20 cellular contexts compared by ENCODE assay signal in genomic region chr10:49071221-49071761, GRCh38. TPM values are rescaled to one million over a fixed set of nuclear protein-coding genes. Genes with fewer than 3 reads are reported as not detected.
DNase-seq lines count a peak whose midpoint lies in the region; ATAC-seq and TF ChIP-seq lines count a peak whose summit lies in the region.
"Had no signal": no experiment of that assay in that cellular context is flagged by ENCODE, and none has a peak within 500 bp of the region (broad histone marks: within the 10 kb centered on the region; RNA-seq: fewer than 3 reads in every experiment).

No MANE protein-coding gene starts in this region.

- 92 to 95% methylated on average over 4 to 6 of the region's 6 CpGs for whole genome bisulfite sequencing in endodermal cell (ENCODE audit: insufficient coverage in 1 of 2, insufficient read length in 1 of 2), 2 experiments

- peaks cover 30% of the 10 kb centered on the region for H3K27me3 Mint-ChIP-seq in endodermal cell (ENCODE audit: insufficient read depth)
- peaks cover 4% of the 10 kb centered on the region for H3K27me3 Mint-ChIP-seq in activated CD4-positive, alpha-beta memory T cell treated with anti-CD3 and anti-CD28 coated beads for 36 hours

- TF ChIP-seq CTCF in right atrium auricular region (IDR thresholded peaks at IDR 0.05) (no peak), endodermal cell (conservative IDR thresholded peaks at IDR 0.05) (no peak), vagina (IDR thresholded peaks at IDR 0.05) (no peak)

- H3K4me3 Mint-ChIP-seq in endodermal cell = no peak overlapping the region
- no peak overlapping the region for H3K4me3 Mint-ChIP-seq in activated CD4-positive, alpha-beta memory T cell treated with anti-CD3 and anti-CD28 coated beads for 36 hours
- H3K4me3 Mint-ChIP-seq: stimulated activated naive B cell treated with anti-CD40 and anti-IgM and Interleukin-4, amounts not matched to agents 10 μg/mL and 1 μg/mL and 100 μg/mL, for 72 hours had no signal

- H3K4me1 Mint-ChIP-seq in endodermal cell = no peaks in the 10 kb centered on the region
- H3K4me1 Mint-ChIP-seq in activated CD4-positive, alpha-beta memory T cell treated with anti-CD3 and anti-CD28 coated beads for 36 hours (ENCODE audit: low read depth) = peaks cover 2% of the 10 kb centered on the region

- H3K4me1 ChIP-seq in right atrium auricular region (peaks cover 0 to 24% of the 10 kb centered on the region in 2 donors), endodermal cell (ENCODE audit: control insufficient read depth, insufficient read depth, low read length) (no peaks in the 10 kb centered on the region), vagina (peaks cover 22% of the 10 kb centered on the region)
- H3K4me1 ChIP-seq: body of pancreas, HAP-1 had no signal

- TF ChIP-seq POLR2A in vagina (IDR thresholded peaks at IDR 0.05) = no peak

- no peaks in the 10 kb centered on the region for H3K9me3 ChIP-seq in right atrium auricular region
- H3K9me3 ChIP-seq in endodermal cell (ENCODE audit: control insufficient read depth, low read length) = no peaks in the 10 kb centered on the region
- no peaks in the 10 kb centered on the region for H3K9me3 ChIP-seq in vagina
- H3K9me3 ChIP-seq: body of pancreas, HAP-1 had no signal

- no peak overlapping the region for H3K9ac ChIP-seq in endodermal cell (ENCODE audit: extremely low read depth, low read length, poor library complexity, severe bottlenecking)

- POLR2A ChIA-PET in activated CD4-positive, alpha-beta memory T cell treated with anti-CD3 and anti-CD28 coated beads for 36 hours (lab: Charles Lee) = no interaction called here

- H3K36me3 ChIP-seq in right atrium auricular region (peaks cover 4% of the 10 kb centered on the region), endodermal cell (ENCODE audit: control insufficient read depth, insufficient read depth, low read length) (no peaks in the 10 kb centered on the region), vagina (no peaks in the 10 kb centered on the region)
- H3K36me3 ChIP-seq: HAP-1 had no signal

- CTCF ChIA-PET in activated CD4-positive, alpha-beta memory T cell treated with anti-CD3 and anti-CD28 coated beads for 36 hours (lab: Charles Lee) = interaction anchor here (1.7 kb wide), 1 partner anchor 9 kb away, joined by 6 read pairs; no protein-coding TSS in a partner anchor

- H3K9me3 Mint-ChIP-seq in endodermal cell = no peaks in the 10 kb centered on the region
- no peaks in the 10 kb centered on the region for H3K9me3 Mint-ChIP-seq in activated CD4-positive, alpha-beta memory T cell treated with anti-CD3 and anti-CD28 coated beads for 36 hours

- H3K27ac ChIP-seq in right atrium auricular region = no peak overlapping the region
- no peak overlapping the region for H3K27ac ChIP-seq in endodermal cell (ENCODE audit: low read depth, low read length)
- no peak overlapping the region for H3K27ac ChIP-seq in vagina
- H3K27ac ChIP-seq: body of pancreas, VCaP had no signal

- no peak overlapping the region for H3K27ac Mint-ChIP-seq in endodermal cell
- no peak overlapping the region for H3K27ac Mint-ChIP-seq in activated CD4-positive, alpha-beta memory T cell treated with anti-CD3 and anti-CD28 coated beads for 36 hours
- H3K27ac Mint-ChIP-seq: naive thymus-derived CD4-positive, alpha-beta T cell; stimulated activated naive B cell treated with anti-CD40 and anti-IgM and Interleukin-4, amounts not matched to agents 10 μg/mL and 1 μg/mL and 100 μg/mL, for 72 hours had no signal

- intact Hi-C loops in Right ventricle myocardium inferior (cut with DNase I) = loop anchor here (5.0 kb wide), 1 partner anchor 41 kb away; no protein-coding TSS in a partner anchor
- intact Hi-C loops in vagina (cut with DNase I) = no loop called here
- intact Hi-C loops in activated CD4-positive, alpha-beta memory T cell treated with anti-CD3 and anti-CD28 coated beads for 36 hours (cut with micrococcal nuclease) = no loop called here

- H3K4me3 ChIP-seq in right atrium auricular region (no peak overlapping the region), endodermal cell (ENCODE audit: low read length) (no peak overlapping the region), vagina (no peak overlapping the region)
- H3K4me3 ChIP-seq: body of pancreas, HAP-1 had no signal

- no peak for DNase-seq in Right ventricle myocardium inferior (ENCODE audit: missing footprints)
- DNase-seq in right atrium auricular region (ENCODE audit: low spot score) = no peak
- peak; percentile 20 for DNase-seq in endodermal cell
- DNase-seq in kidney glomerular epithelial cell (lab: John Stamatoyannopoulos, UW) = peak; percentile 56
- peak; percentile 85 to 96 for DNase-seq in vagina (ENCODE audit: extremely low spot score in 2 of 2)
- no peak for DNase-seq in activated CD4-positive, alpha-beta memory T cell treated with anti-CD3 and anti-CD28 coated beads for 36 hours
- no peak for DNase-seq in activated effector memory CD4-positive, alpha-beta T cell treated with anti-CD3 and anti-CD28 coated beads, Interleukin-2, amount 50 U/mL, for 16 hours
- DNase-seq: activated CD8-positive, alpha-beta memory T cell treated with anti-CD3 and anti-CD28 coated beads for 24 hours; activated gamma-delta T cell; body of pancreas; effector memory CD4-positive, alpha-beta T cell; KG1; left colon; naive thymus-derived CD4-positive, alpha-beta T cell; NCI-H146; stimulated activated naive B cell treated with anti-CD40 and anti-IgM and Interleukin-4, amounts not matched to agents 10 μg/mL and 1 μg/mL and 100 μg/mL, for 72 hours had no signal

- H3K36me3 Mint-ChIP-seq in endodermal cell (ENCODE audit: low read depth) = no peaks in the 10 kb centered on the region
- no peaks in the 10 kb centered on the region for H3K36me3 Mint-ChIP-seq in activated CD4-positive, alpha-beta memory T cell treated with anti-CD3 and anti-CD28 coated beads for 36 hours

- peak; percentile 30 for ATAC-seq in Right ventricle myocardium inferior
- ATAC-seq in GM18502 (IDR thresholded peaks at IDR 0.05; ENCODE audit: poor library complexity, unreplicated experiment) = no peak
- ATAC-seq: body of pancreas; left colon; naive thymus-derived CD4-positive, alpha-beta T cell; stimulated activated naive B cell treated with anti-CD40 and anti-IgM and Interleukin-4, amounts not matched to agents 10 μg/mL and 1 μg/mL and 100 μg/mL, for 72 hours had no signal

- H3K27me3 ChIP-seq in right atrium auricular region (no peaks in the 10 kb centered on the region), endodermal cell (ENCODE audit: control insufficient read depth, insufficient read depth, low read length, poor library complexity, severe bottlenecking) (peaks cover 32% of the 10 kb centered on the region), vagina (no peaks in the 10 kb centered on the region)
- H3K27me3 ChIP-seq: body of pancreas had no signal

RNA-seq across cellular contexts. Expression of gene VSTM4, which starts 44.0 kb away (rescaled TPM):
- 21.8 TPM for total RNA-seq in Right ventricle myocardium inferior
- total RNA-seq in right atrium auricular region = 10 to 100 TPM; 17.6 to 22.7 TPM
- under 1 TPM; 0.51 to 0.77 TPM for total RNA-seq in endodermal cell
- polyA plus RNA-seq in endodermal cell (2013, experiment 1 of 2) = 1.4 TPM
- polyA plus RNA-seq in endodermal cell (2013, experiment 2 of 2) = 1.1 TPM
- 14.0 TPM for total RNA-seq in vagina
- under 1 TPM; 0.10 to 0.24 TPM for total RNA-seq in activated CD4-positive, alpha-beta memory T cell treated with anti-CD3 and anti-CD28 coated beads for 36 hours
- total RNA-seq: NCI-H460 had no signal
- polyA plus RNA-seq: naive thymus-derived CD4-positive, alpha-beta T cell had no signal

Comparison
In these comparisons a context has a peak if more than half of its experiments do, and no peak if none do; other contexts are left out.
1. DNase-seq: peak in endodermal cell (single experiment), kidney glomerular epithelial cell (single experiment) and vagina (2 of 2); none in Right ventricle myocardium inferior (single experiment), right atrium auricular region (single experiment), activated CD4-positive, alpha-beta memory T cell treated with anti-CD3 and anti-CD28 coated beads for 36 hours (single experiment) and activated effector memory CD4-positive, alpha-beta T cell treated with anti-CD3 and anti-CD28 coated beads, Interleukin-2, amount 50 U/mL, for 16 hours (single experiment).